ENCODE assay signal across 1 cellular context in the genomic region with DNA sequence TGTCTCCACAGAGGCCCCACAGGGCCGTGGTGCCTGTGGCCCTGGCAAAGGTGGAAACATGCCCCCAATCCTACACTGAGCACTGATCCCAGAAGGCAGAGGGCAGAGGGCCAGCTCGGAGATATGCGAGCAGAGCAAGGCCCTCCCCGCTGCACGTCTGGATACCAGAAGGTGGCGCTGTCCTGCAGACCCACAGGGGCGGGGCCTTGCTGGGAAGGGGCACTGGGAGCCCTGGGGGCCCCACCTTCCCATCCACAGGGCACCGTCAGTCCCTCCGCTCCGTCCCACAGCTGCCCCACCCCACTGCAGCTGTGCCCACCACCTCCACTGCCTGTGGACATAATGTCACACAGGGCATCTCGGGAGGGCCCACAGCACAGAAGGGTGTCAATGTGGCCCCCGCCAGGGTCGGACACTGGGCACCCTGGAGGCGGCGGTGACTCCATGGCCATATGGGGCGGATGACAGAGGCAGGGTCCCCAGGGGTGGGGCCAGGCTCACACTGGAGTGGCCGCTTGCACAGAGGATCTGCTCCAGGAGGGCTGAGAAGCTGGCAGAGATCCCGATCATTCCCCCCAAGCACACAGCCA.
TF ChIP-seq lines count a peak whose summit lies in the region.

No MANE protein-coding gene starts in this region.

TF ChIP-seq in HepG2, 621 proteins besides CTCF, POLR2A, EP300 and RAD21 (continued from another document and continues in another):
- TF ChIP-seq, protein P1, sequence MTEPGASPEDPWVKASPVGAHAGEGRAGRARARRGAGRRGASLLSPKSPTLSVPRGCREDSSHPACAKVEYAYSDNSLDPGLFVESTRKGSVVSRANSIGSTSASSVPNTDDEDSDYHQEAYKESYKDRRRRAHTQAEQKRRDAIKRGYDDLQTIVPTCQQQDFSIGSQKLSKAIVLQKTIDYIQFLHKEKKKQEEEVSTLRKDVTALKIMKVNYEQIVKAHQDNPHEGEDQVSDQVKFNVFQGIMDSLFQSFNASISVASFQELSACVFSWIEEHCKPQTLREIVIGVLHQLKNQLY (CRISPR knock-in tag; IDR thresholded peaks at IDR 0.05) = no peak
- TF ChIP-seq TOE1 (CRISPR knock-in tag; IDR thresholded peaks at IDR 0.05) (no peak), NFIC (IDR thresholded peaks at IDR 0.05; ENCODE audit: low read length) (no peak), YY1 (IDR thresholded peaks at IDR 0.05; ENCODE audit: insufficient read depth, insufficient replicate concordance, low read depth, low read length) (peak; percentile 51), MAF1 (CRISPR knock-in tag; IDR thresholded peaks at IDR 0.05; ENCODE audit: borderline replicate concordance) (no peak), ZNF34 (CRISPR knock-in tag; IDR thresholded peaks at IDR 0.05; ENCODE audit: borderline replicate concordance) (no peak), KDM2A (CRISPR knock-in tag; IDR thresholded peaks at IDR 0.05; ENCODE audit: borderline replicate concordance, low read depth) (peak; percentile 92), JARID2 (CRISPR knock-in tag; IDR thresholded peaks at IDR 0.05; ENCODE audit: insufficient replicate concordance) (no peak), GABPA (IDR thresholded peaks at IDR 0.05; ENCODE audit: low read depth, low read length) (no peak), GABPA (CRISPR knock-in tag; IDR thresholded peaks at IDR 0.05; ENCODE audit: low read depth) (no peak), ZNF468 (CRISPR knock-in tag; IDR thresholded peaks at IDR 0.05) (no peak), ZNF20 (CRISPR knock-in tag; IDR thresholded peaks at IDR 0.05) (no peak), HMG20A (CRISPR knock-in tag; IDR thresholded peaks at IDR 0.05; ENCODE audit: borderline replicate concordance) (no peak), ZNF841 (CRISPR knock-in tag; IDR thresholded peaks at IDR 0.05; ENCODE audit: borderline replicate concordance) (no peak), ZNF251 (CRISPR knock-in tag; IDR thresholded peaks at IDR 0.05) (no peak), SRF (IDR thresholded peaks at IDR 0.05; ENCODE audit: low read depth, low read length) (no peak), SOX13 (IDR thresholded peaks at IDR 0.05) (no peak), SOX13 (CRISPR knock-in tag; conservative IDR thresholded peaks at IDR 0.05 in 1 of 2, IDR thresholded peaks at IDR 0.05 in 1 of 2) (peak in 1 of 2 experiments; percentile 50; a peak in 2 of 4 replicates), SPEN (CRISPR knock-in tag; IDR thresholded peaks at IDR 0.05; ENCODE audit: low read depth) (peak; percentile 59; the same call in 1 of the 2 replicates), ZNF24 (IDR thresholded peaks at IDR 0.05) (no peak), ATAD3A (CRISPR knock-in tag; IDR thresholded peaks at IDR 0.05) (peak; percentile 30; the same call in 1 of the 2 replicates), ZNF607 (CRISPR knock-in tag; IDR thresholded peaks at IDR 0.05; ENCODE audit: borderline replicate concordance) (0 out of 2 replicates have a peak, but pooled peaks have one; percentile 72), KMT2A (CRISPR knock-in tag; IDR thresholded peaks at IDR 0.05) (no peak), ZNF101 (CRISPR knock-in tag; IDR thresholded peaks at IDR 0.05; ENCODE audit: borderline replicate concordance, low read depth) (no peak), GABPB1 (CRISPR knock-in tag; IDR thresholded peaks at IDR 0.05) (peak; percentile 56; the same call in 1 of the 2 replicates), ATF1 (CRISPR knock-in tag; IDR thresholded peaks at IDR 0.05) (no peak), SAFB2 (CRISPR knock-in tag; IDR thresholded peaks at IDR 0.05; ENCODE audit: borderline replicate concordance, low read depth) (no peak; the same call in 1 of the 2 replicates), ARNT (IDR thresholded peaks at IDR 0.05) (no peak), ZNF383 (CRISPR knock-in tag; IDR thresholded peaks at IDR 0.05; ENCODE audit: borderline replicate concordance) (no peak), SRSF9 (IDR thresholded peaks at IDR 0.05; ENCODE audit: borderline replicate concordance, insufficient read depth, low read depth, low read length, poor library complexity, severe bottlenecking) (no peak), TEAD2 (CRISPR knock-in tag; IDR thresholded peaks at IDR 0.05) (no peak), ZNF501 (CRISPR knock-in tag; IDR thresholded peaks at IDR 0.05) (peak; percentile 72; the same call in 1 of the 2 replicates), ONECUT2 (CRISPR knock-in tag; IDR thresholded peaks at IDR 0.05) (no peak), RBAK (CRISPR knock-in tag; IDR thresholded peaks at IDR 0.05) (no peak)
- TF ChIP-seq, protein P2, sequence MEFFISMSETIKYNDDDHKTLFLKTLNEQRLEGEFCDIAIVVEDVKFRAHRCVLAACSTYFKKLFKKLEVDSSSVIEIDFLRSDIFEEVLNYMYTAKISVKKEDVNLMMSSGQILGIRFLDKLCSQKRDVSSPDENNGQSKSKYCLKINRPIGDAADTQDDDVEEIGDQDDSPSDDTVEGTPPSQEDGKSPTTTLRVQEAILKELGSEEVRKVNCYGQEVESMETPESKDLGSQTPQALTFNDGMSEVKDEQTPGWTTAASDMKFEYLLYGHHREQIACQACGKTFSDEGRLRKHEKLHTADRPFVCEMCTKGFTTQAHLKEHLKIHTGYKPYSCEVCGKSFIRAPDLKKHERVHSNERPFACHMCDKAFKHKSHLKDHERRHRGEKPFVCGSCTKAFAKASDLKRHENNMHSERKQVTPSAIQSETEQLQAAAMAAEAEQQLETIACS (CRISPR knock-in tag; IDR thresholded peaks at IDR 0.05) = no peak
- TF ChIP-seq, protein P3, sequence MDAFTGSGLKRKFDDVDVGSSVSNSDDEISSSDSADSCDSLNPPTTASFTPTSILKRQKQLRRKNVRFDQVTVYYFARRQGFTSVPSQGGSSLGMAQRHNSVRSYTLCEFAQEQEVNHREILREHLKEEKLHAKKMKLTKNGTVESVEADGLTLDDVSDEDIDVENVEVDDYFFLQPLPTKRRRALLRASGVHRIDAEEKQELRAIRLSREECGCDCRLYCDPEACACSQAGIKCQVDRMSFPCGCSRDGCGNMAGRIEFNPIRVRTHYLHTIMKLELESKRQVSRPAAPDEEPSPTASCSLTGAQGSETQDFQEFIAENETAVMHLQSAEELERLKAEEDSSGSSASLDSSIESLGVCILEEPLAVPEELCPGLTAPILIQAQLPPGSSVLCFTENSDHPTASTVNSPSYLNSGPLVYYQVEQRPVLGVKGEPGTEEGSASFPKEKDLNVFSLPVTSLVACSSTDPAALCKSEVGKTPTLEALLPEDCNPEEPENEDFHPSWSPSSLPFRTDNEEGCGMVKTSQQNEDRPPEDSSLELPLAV (CRISPR knock-in tag; conservative IDR thresholded peaks at IDR 0.05; ENCODE audit: low read depth) = no peak
- TF ChIP-seq, protein P4, sequence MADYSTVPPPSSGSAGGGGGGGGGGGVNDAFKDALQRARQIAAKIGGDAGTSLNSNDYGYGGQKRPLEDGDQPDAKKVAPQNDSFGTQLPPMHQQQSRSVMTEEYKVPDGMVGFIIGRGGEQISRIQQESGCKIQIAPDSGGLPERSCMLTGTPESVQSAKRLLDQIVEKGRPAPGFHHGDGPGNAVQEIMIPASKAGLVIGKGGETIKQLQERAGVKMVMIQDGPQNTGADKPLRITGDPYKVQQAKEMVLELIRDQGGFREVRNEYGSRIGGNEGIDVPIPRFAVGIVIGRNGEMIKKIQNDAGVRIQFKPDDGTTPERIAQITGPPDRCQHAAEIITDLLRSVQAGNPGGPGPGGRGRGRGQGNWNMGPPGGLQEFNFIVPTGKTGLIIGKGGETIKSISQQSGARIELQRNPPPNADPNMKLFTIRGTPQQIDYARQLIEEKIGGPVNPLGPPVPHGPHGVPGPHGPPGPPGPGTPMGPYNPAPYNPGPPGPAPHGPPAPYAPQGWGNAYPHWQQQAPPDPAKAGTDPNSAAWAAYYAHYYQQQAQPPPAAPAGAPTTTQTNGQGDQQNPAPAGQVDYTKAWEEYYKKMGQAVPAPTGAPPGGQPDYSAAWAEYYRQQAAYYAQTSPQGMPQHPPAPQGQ (CRISPR knock-in tag; IDR thresholded peaks at IDR 0.05; ENCODE audit: borderline replicate concordance) = no peak
- TF ChIP-seq, protein P5, sequence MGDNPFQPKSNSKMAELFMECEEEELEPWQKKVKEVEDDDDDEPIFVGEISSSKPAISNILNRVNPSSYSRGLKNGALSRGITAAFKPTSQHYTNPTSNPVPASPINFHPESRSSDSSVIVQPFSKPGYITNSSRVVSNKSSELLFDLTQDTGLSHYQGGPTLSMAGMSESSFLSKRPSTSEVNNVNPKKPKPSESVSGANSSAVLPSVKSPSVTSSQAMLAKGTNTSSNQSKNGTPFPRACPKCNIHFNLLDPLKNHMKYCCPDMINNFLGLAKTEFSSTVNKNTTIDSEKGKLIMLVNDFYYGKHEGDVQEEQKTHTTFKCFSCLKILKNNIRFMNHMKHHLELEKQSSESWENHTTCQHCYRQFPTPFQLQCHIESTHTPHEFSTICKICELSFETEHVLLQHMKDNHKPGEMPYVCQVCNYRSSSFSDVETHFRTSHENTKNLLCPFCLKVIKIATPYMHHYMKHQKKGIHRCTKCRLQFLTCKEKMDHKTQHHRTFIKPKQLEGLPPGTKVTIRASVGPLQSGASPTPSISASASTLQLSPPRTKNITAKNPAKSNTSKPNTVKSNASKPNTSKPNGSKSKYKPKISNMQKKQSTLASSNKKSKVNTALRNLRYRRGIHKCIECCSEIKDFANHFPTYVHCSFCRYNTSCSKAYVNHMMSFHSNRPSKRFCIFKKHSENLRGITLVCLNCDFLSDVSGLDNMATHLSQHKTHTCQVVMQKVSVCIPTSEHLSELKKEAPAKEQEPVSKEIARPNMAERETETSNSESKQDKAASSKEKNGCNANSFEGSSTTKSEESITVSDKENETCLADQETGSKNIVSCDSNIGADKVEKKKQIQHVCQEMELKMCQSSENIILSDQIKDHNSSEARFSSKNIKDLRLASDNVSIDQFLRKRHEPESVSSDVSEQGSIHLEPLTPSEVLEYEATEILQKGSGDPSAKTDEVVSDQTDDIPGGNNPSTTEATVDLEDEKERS (CRISPR knock-in tag; IDR thresholded peaks at IDR 0.05) = no peak
- TF ChIP-seq, protein P6, sequence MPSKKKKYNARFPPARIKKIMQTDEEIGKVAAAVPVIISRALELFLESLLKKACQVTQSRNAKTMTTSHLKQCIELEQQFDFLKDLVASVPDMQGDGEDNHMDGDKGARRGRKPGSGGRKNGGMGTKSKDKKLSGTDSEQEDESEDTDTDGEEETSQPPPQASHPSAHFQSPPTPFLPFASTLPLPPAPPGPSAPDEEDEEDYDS (CRISPR knock-in tag; IDR thresholded peaks at IDR 0.05) = peak; percentile 16; the same call in 1 of the 2 replicates
- TF ChIP-seq, protein P7, sequence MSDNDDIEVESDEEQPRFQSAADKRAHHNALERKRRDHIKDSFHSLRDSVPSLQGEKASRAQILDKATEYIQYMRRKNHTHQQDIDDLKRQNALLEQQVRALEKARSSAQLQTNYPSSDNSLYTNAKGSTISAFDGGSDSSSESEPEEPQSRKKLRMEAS (IDR thresholded peaks at IDR 0.05) = no peak
- TF ChIP-seq, protein P8, sequence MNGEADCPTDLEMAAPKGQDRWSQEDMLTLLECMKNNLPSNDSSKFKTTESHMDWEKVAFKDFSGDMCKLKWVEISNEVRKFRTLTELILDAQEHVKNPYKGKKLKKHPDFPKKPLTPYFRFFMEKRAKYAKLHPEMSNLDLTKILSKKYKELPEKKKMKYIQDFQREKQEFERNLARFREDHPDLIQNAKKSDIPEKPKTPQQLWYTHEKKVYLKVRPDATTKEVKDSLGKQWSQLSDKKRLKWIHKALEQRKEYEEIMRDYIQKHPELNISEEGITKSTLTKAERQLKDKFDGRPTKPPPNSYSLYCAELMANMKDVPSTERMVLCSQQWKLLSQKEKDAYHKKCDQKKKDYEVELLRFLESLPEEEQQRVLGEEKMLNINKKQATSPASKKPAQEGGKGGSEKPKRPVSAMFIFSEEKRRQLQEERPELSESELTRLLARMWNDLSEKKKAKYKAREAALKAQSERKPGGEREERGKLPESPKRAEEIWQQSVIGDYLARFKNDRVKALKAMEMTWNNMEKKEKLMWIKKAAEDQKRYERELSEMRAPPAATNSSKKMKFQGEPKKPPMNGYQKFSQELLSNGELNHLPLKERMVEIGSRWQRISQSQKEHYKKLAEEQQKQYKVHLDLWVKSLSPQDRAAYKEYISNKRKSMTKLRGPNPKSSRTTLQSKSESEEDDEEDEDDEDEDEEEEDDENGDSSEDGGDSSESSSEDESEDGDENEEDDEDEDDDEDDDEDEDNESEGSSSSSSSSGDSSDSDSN (CRISPR knock-in tag; IDR thresholded peaks at IDR 0.05) = peak; percentile 56
- TF ChIP-seq, protein P9, sequence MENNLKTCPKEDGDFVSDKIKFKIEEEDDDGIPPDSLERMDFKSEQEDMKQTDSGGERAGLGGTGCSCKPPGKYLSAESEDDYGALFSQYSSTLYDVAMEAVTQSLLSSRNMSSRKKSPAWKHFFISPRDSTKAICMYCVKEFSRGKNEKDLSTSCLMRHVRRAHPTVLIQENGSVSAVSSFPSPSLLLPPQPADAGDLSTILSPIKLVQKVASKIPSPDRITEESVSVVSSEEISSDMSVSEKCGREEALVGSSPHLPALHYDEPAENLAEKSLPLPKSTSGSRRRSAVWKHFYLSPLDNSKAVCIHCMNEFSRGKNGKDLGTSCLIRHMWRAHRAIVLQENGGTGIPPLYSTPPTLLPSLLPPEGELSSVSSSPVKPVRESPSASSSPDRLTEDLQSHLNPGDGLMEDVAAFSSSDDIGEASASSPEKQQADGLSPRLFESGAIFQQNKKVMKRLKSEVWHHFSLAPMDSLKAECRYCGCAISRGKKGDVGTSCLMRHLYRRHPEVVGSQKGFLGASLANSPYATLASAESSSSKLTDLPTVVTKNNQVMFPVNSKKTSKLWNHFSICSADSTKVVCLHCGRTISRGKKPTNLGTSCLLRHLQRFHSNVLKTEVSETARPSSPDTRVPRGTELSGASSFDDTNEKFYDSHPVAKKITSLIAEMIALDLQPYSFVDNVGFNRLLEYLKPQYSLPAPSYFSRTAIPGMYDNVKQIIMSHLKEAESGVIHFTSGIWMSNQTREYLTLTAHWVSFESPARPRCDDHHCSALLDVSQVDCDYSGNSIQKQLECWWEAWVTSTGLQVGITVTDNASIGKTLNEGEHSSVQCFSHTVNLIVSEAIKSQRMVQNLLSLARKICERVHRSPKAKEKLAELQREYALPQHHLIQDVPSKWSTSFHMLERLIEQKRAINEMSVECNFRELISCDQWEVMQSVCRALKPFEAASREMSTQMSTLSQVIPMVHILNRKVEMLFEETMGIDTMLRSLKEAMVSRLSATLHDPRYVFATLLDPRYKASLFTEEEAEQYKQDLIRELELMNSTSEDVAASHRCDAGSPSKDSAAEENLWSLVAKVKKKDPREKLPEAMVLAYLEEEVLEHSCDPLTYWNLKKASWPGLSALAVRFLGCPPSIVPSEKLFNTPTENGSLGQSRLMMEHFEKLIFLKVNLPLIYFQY (CRISPR knock-in tag; IDR thresholded peaks at IDR 0.05; ENCODE audit: borderline replicate concordance) = no peak; the same call in 1 of the 2 replicates
- TF ChIP-seq, protein P10, sequence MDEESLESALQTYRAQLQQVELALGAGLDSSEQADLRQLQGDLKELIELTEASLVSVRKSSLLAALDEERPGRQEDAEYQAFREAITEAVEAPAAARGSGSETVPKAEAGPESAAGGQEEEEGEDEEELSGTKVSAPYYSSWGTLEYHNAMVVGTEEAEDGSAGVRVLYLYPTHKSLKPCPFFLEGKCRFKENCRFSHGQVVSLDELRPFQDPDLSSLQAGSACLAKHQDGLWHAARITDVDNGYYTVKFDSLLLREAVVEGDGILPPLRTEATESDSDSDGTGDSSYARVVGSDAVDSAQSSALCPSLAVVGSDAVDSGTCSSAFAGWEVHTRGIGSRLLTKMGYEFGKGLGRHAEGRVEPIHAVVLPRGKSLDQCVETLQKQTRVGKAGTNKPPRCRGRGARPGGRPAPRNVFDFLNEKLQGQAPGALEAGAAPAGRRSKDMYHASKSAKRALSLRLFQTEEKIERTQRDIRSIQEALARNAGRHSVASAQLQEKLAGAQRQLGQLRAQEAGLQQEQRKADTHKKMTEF (CRISPR knock-in tag; IDR thresholded peaks at IDR 0.05) = peak; percentile 72; the same call in 1 of the 2 replicates
